9 cellular contexts compared by ENCODE assay signal in the genomic region with DNA sequence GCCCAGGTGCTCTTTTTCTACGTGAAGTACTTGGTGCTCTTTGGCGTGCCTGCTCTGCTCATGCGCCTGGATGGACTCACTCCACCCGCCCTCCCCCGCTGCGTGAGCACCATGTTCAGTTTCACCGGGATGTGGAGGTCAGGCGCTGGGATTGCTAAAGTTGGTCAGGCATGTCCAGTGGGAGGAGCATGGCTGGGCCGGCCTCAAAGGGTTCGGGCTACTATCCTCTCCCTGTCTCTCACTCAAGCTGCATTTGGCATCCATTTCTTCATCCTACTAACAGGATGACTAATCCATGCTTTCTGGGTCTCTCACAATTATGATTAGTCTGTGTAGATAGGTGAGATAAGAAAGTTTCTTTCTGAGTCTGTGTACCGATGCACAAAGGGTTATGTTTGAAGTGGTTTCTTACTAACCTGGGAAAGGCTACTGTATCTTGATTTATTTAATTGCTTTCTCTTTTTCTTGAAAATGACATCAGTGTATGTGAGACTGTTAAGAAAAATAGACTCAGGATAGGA.
DNase-seq lines count a peak whose midpoint lies in the region; ATAC-seq, FAIRE-seq and TF ChIP-seq lines count a peak whose summit lies in the region.
"Had no signal": no experiment of that assay in that cellular context is flagged by ENCODE, and none has a peak within 500 bp of the region (broad histone marks: within the 10 kb centered on the region; RNA-seq: fewer than 3 reads in every experiment).

No MANE protein-coding gene starts in this region.

- ATAC-seq in GM18870 (IDR thresholded peaks at IDR 0.05; ENCODE audit: unreplicated experiment) (peak; percentile 47), GM21723 (IDR thresholded peaks at IDR 0.05; ENCODE audit: unreplicated experiment) (no peak)

- DNase-seq in D721Med (ENCODE audit: insufficient read length, low spot score) (no peak), NCI-H774 (lab: John Stamatoyannopoulos, UW) (peak; percentile 93), epithelial cell of proximal tubule (ENCODE audit: low read depth) (peak; percentile 61), GM12891 (ENCODE audit: insufficient read length, low spot score) (no peak), SIG-M5 (lab: John Stamatoyannopoulos, UW) (no peak), GM10248 (ENCODE audit: extremely low spot score) (no peak)
- DNase-seq: small intestine had no signal

- TF ChIP-seq CTCF in D721Med (IDR thresholded peaks at IDR 0.05; ENCODE audit: insufficient read depth, missing control alignments) (no peak), epithelial cell of proximal tubule (conservative IDR thresholded peaks at IDR 0.05; ENCODE audit: low read depth, low read length) (no peak), GM10248 (IDR thresholded peaks at IDR 0.05; ENCODE audit: control extremely low read depth, extremely low read depth, low read depth, missing control alignments) (no peak)

- POLR2A ChIA-PET in GM10248 (lab: Yijun Ruan, JAX), result no interaction called here

- TF ChIP-seq POLR2A in GM12891 (IDR thresholded peaks at IDR 0.05; ENCODE audit: low read depth, low read length), result no peak

- CTCF ChIA-PET in GM10248 (lab: Yijun Ruan, JAX), result interaction anchor here (1.3 kb wide), 1 partner anchor 16 kb away, joined by 3 read pairs; no protein-coding TSS in a partner anchor

- peak; percentile 25 for FAIRE-seq in D721Med (lab: Jason Lieb, UNC)
- no peak for FAIRE-seq in GM12891 (lab: Jason Lieb, UNC)
- FAIRE-seq: small intestine had no signal

- peak overlapping the region; percentile 12 for H3K4me3 ChIP-seq in epithelial cell of proximal tubule (ENCODE audit: low read depth, low read length)

TF ChIP-seq in GM12891, 5 proteins besides CTCF, POLR2A, EP300 and RAD21:
- TF ChIP-seq SPI1 (IDR thresholded peaks at IDR 0.05; ENCODE audit: low read depth, low read length) (no peak), TAF1 (IDR thresholded peaks at IDR 0.05; ENCODE audit: low read depth, low read length) (no peak), POLR2AphosphoS5 (IDR thresholded peaks at IDR 0.05; ENCODE audit: low read depth, low read length) (no peak), POU2F2 (IDR thresholded peaks at IDR 0.05; ENCODE audit: low read depth, low read length) (no peak), PAX5 (IDR thresholded peaks at IDR 0.05; ENCODE audit: insufficient read depth, low read length, severe bottlenecking) (no peak)
TF ChIP-seq in GM12891: peak in this region for 0.

Comparison
In these comparisons a context has a peak if more than half of its experiments do, and no peak if none do; other contexts are left out.
1. DNase-seq: peak in NCI-H774 (single experiment) and epithelial cell of proximal tubule (single experiment); none in D721Med (single experiment), GM12891 (single experiment), SIG-M5 (single experiment) and GM10248 (single experiment).